ENCODE assay signal across 11 cellular contexts in the genomic region with DNA sequence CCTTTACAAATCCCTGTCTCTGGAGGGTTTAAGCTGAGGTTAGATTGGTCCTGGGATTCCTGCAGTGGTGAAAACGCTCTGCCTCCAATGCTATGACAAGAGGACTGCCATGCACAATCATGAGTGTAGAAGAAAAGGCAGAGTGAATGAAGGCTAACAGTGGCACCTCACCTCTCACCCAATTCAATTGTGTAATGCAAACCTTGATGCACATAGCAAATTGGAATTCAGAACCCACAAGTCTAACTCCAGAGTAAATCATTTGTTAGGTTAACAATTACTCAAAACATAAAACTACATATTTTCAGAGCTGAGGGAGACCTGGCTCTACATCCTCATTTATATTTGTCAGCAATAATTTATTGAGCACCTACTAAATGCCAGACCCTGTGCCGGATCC. TPM values are rescaled to one million over a fixed set of nuclear protein-coding genes. Genes with fewer than 3 reads are reported as not detected.
A peak's percentile ranks its signal among the peaks of the same experiment; 100 is the strongest.
DNase-seq lines count a peak whose midpoint lies in the region; ATAC-seq, FAIRE-seq and TF ChIP-seq lines count a peak whose summit lies in the region.
"Had no signal": no experiment of that assay in that cellular context is flagged by ENCODE, and none has a peak within 500 bp of the region (broad histone marks: within the 10 kb centered on the region; RNA-seq: fewer than 3 reads in every experiment).

No MANE protein-coding gene starts in this region.

- H3K4me3 Mint-ChIP-seq in activated naive CD8-positive, alpha-beta T cell treated with anti-CD3 and anti-CD28 coated beads for 36 hours: peak overlapping the region; percentile 82
- peak overlapping the region; percentile 88 to 98 (median 92) for H3K4me3 Mint-ChIP-seq in naive thymus-derived CD4-positive, alpha-beta T cell

- POLR2A ChIA-PET in naive thymus-derived CD4-positive, alpha-beta T cell (lab: Charles Lee): interaction anchor here (2.9 kb wide), 1 partner anchor 10 kb away, joined by 16 read pairs; a partner anchor contains a TSS

- H3K9me3 ChIP-seq in naive thymus-derived CD4-positive, alpha-beta T cell (ENCODE audit: control insufficient read depth in 2 of 3, low read length in 3 of 3): no peaks in the 10 kb centered on the region
- H3K9me3 ChIP-seq: mucosa of descending colon had no signal

- H3K36me3 Mint-ChIP-seq in activated naive CD8-positive, alpha-beta T cell treated with anti-CD3 and anti-CD28 coated beads for 36 hours: peaks cover 29% of the 10 kb centered on the region
- peaks cover 0 to 6% (median 0%) of the 10 kb centered on the region in 5 donors for H3K36me3 Mint-ChIP-seq in naive thymus-derived CD4-positive, alpha-beta T cell

- H3K36me3 ChIP-seq in naive thymus-derived CD4-positive, alpha-beta T cell (ENCODE audit: control insufficient read depth in 2 of 3, insufficient read depth in 3 of 3, low read length in 3 of 3): peaks cover 0 to 4% (median 0%) of the 10 kb centered on the region in 3 experiments

- no peaks in the 10 kb centered on the region for H3K27me3 Mint-ChIP-seq in activated naive CD8-positive, alpha-beta T cell treated with anti-CD3 and anti-CD28 coated beads for 36 hours
- H3K27me3 Mint-ChIP-seq in naive thymus-derived CD4-positive, alpha-beta T cell: no peaks in the 10 kb centered on the region

- ATAC-seq in naive thymus-derived CD4-positive, alpha-beta T cell: no peak

- peaks cover 12 to 22% of the 10 kb centered on the region in 2 donors for H3K4me1 ChIP-seq in naive thymus-derived CD4-positive, alpha-beta T cell (ENCODE audit: control insufficient read depth in 2 of 2, insufficient read depth in 2 of 2, low read length in 2 of 2)

- in situ Hi-C loops in ACHN (cut with HindIII; ENCODE audit: low pct_ligation_motif_present, low pct_unique_long_range_greater_than_20kb, low sequenced_read_pairs): no loop called here

- H3K4me3 ChIP-seq in naive thymus-derived CD4-positive, alpha-beta T cell (ENCODE audit: low read length): no peak overlapping the region
- H3K4me3 ChIP-seq: mucosa of descending colon had no signal

- peaks cover 61% of the 10 kb centered on the region for H3K4me1 Mint-ChIP-seq in activated naive CD8-positive, alpha-beta T cell treated with anti-CD3 and anti-CD28 coated beads for 36 hours
- peaks cover 31 to 74% (median 62%) of the 10 kb centered on the region in 7 donors for H3K4me1 Mint-ChIP-seq in naive thymus-derived CD4-positive, alpha-beta T cell

- peak; percentile 76 for DNase-seq in ACHN
- peak; percentile 24 for DNase-seq in HCEC 1CT
- no peak for DNase-seq in activated naive CD8-positive, alpha-beta T cell treated with anti-CD3 and anti-CD28 coated beads for 36 hours
- no peak for DNase-seq in naive thymus-derived CD4-positive, alpha-beta T cell
- no peak for DNase-seq in D721Med (ENCODE audit: insufficient read length, low spot score)
- DNase-seq in stimulated activated naive CD4-positive, alpha-beta T cell treated with Interleukin-2 at 50 U/mL for 16 hours (lab: John Stamatoyannopoulos, UW): no peak
- no peak for DNase-seq in NCI-H1092 (lab: John Stamatoyannopoulos, UW)
- DNase-seq in posterior vena cava (ENCODE audit: low spot score): no peak
- DNase-seq: mucosa of descending colon; stimulated activated CD4-positive, alpha-beta T cell treated with anti-CD3 and anti-CD28 coated beads, Interleukin-2, amount 100 ng/mL, for 24 hours had no signal

- H3K27ac Mint-ChIP-seq in activated naive CD8-positive, alpha-beta T cell treated with anti-CD3 and anti-CD28 coated beads for 36 hours: no peak overlapping the region
- peak overlapping the region in 7 of 9 donors; percentile 70 to 94 (median 89) for H3K27ac Mint-ChIP-seq in naive thymus-derived CD4-positive, alpha-beta T cell

- no peaks in the 10 kb centered on the region for H3K27me3 ChIP-seq in naive thymus-derived CD4-positive, alpha-beta T cell (ENCODE audit: control insufficient read depth in 2 of 2, insufficient read depth in 2 of 2, low read length in 2 of 2)

- intact Hi-C loops in naive thymus-derived CD4-positive, alpha-beta T cell (cut with micrococcal nuclease): loop anchor here in 1 of 2 donors (5.0 kb wide), 1 partner anchor 770 kb away; no protein-coding TSS in a partner anchor
- intact Hi-C loops in posterior vena cava (cut with DNase I): no loop called here

- FAIRE-seq in D721Med (lab: Jason Lieb, UNC): no peak

- TF ChIP-seq CTCF in D721Med (IDR thresholded peaks at IDR 0.05; ENCODE audit: insufficient read depth, missing control alignments): no peak

- no peaks in the 10 kb centered on the region for H3K9me3 Mint-ChIP-seq in activated naive CD8-positive, alpha-beta T cell treated with anti-CD3 and anti-CD28 coated beads for 36 hours
- H3K9me3 Mint-ChIP-seq in naive thymus-derived CD4-positive, alpha-beta T cell: peaks cover 0 to 2% (median 0%) of the 10 kb centered on the region in 11 donors
- H3K9me3 Mint-ChIP-seq: CD14-positive monocyte had no signal

- CTCF ChIA-PET in naive thymus-derived CD4-positive, alpha-beta T cell (lab: Charles Lee): no interaction called here

- H3K27ac ChIP-seq in naive thymus-derived CD4-positive, alpha-beta T cell (ENCODE audit: low read depth, low read length): no peak overlapping the region

RNA-seq across cellular contexts. Expression of a gene that starts 1.8 kb away (rescaled TPM):
- total RNA-seq in activated naive CD8-positive, alpha-beta T cell treated with anti-CD3 and anti-CD28 coated beads for 36 hours: 10 to 100 TPM; 28.7 to 30.1 TPM
- total RNA-seq in naive thymus-derived CD4-positive, alpha-beta T cell: 10 to 100 TPM; 19.1 to 22.5 (median 21.6) TPM
- polyA plus RNA-seq in naive thymus-derived CD4-positive, alpha-beta T cell: 10 to 100 TPM; 18.0 to 28.3 TPM
- 10 to 100 TPM; 16.1 to 18.8 TPM for total RNA-seq in posterior vena cava

RNA-seq across cellular contexts. Expression of a gene that starts 9.7 kb away (rescaled TPM):
- 10 to 100 TPM; 19.0 to 22.4 TPM for total RNA-seq in activated naive CD8-positive, alpha-beta T cell treated with anti-CD3 and anti-CD28 coated beads for 36 hours
- 10 to 100 TPM; 17.5 to 30.8 (median 23.4) TPM for total RNA-seq in naive thymus-derived CD4-positive, alpha-beta T cell
- polyA plus RNA-seq in naive thymus-derived CD4-positive, alpha-beta T cell: 10 to 100 TPM in 1 of 2 donors, 1 to 10 TPM in 1; 9.7 to 11.1 TPM
- 10 to 100 TPM; 12.7 to 14.0 TPM for total RNA-seq in posterior vena cava

Comparison
In these comparisons a context has a peak if more than half of its experiments do, and no peak if none do; other contexts are left out.
1. DNase-seq: peak in ACHN (single experiment) and HCEC 1CT (single experiment); none in activated naive CD8-positive, alpha-beta T cell treated with anti-CD3 and anti-CD28 coated beads for 36 hours (single experiment), naive thymus-derived CD4-positive, alpha-beta T cell (0 of 9), D721Med (single experiment), stimulated activated naive CD4-positive, alpha-beta T cell treated with Interleukin-2 at 50 U/mL for 16 hours (single experiment), NCI-H1092 (single experiment) and posterior vena cava (single experiment).